8 cellular contexts compared by ENCODE assay signal in genomic region chr3:186589115-186589514, GRCh38. TPM values are rescaled to one million over a fixed set of nuclear protein-coding genes. Genes with fewer than 3 reads are reported as not detected.
DNase-seq lines count a peak whose midpoint lies in the region; ATAC-seq and TF ChIP-seq lines count a peak whose summit lies in the region.
"Had no signal": no experiment of that assay in that cellular context is flagged by ENCODE, and none has a peak within 500 bp of the region (broad histone marks: within the 10 kb centered on the region; RNA-seq: fewer than 3 reads in every experiment).

No MANE protein-coding gene starts in this region.

- H2AK5ac ChIP-seq in mesendoderm (ENCODE audit: low read length): no peak overlapping the region

- intact Hi-C loops in sigmoid colon (cut with DNase I): no loop called here

- H3K56ac ChIP-seq in mesendoderm (ENCODE audit: low read length): no peak overlapping the region

- no peak overlapping the region for H2BK120ac ChIP-seq in mesendoderm (ENCODE audit: low read depth, low read length)

- no peaks in the 10 kb centered on the region for H3K79me2 ChIP-seq in mesendoderm (ENCODE audit: control insufficient read depth, insufficient read depth, low read length)

- no peak overlapping the region for H3K9ac ChIP-seq in mesendoderm (ENCODE audit: low read length)

- no peak overlapping the region for H3K23ac ChIP-seq in mesendoderm (ENCODE audit: low read length)

- TF ChIP-seq POLR2A in sigmoid colon (IDR thresholded peaks at IDR 0.05): no peak

- H3K4me3 ChIP-seq in mesendoderm (ENCODE audit: low read length): no peak overlapping the region
- no peak overlapping the region for H3K4me3 ChIP-seq in effector memory CD4-positive, alpha-beta T cell (ENCODE audit: insufficient read depth, low read depth, low read length, poor library complexity, severe bottlenecking)
- H3K4me3 ChIP-seq in sigmoid colon: no peak overlapping the region

- H3K9me3 ChIP-seq in effector memory CD4-positive, alpha-beta T cell (ENCODE audit: control insufficient read depth, low read length): no peaks in the 10 kb centered on the region
- H3K9me3 ChIP-seq in sigmoid colon: no peaks in the 10 kb centered on the region

- H3K4me2 ChIP-seq in mesendoderm (ENCODE audit: low read length): no peak overlapping the region

- H3K4ac ChIP-seq in mesendoderm (ENCODE audit: low read depth, low read length): no peak overlapping the region

- H3K79me1 ChIP-seq in mesendoderm (ENCODE audit: low read length): no peaks in the 10 kb centered on the region

- peaks cover 9% of the 10 kb centered on the region for H3K36me3 Mint-ChIP-seq in HFFc6 (ENCODE audit: low read depth)
- H3K36me3 Mint-ChIP-seq in WTC11: peaks cover 18% of the 10 kb centered on the region

- CTCF ChIA-PET in WTC11 (lab: Charles Lee): interaction anchor here (0.6 to 1.9 kb wide), 18 partner anchors 19 to 576 kb away, joined by 3 to 21 read pairs (median 4); partner anchors contain the start of genes AHSG, DNAJB11 and RFC4

- H3K27me3 Mint-ChIP-seq in HFFc6 (ENCODE audit: insufficient read depth) (peaks cover 3% of the 10 kb centered on the region), WTC11 (ENCODE audit: low read depth) (no peaks in the 10 kb centered on the region)

- H3K4me1 ChIP-seq in mesendoderm (ENCODE audit: control insufficient read depth, low read depth, low read length) (no peaks in the 10 kb centered on the region), sigmoid colon (no peaks in the 10 kb centered on the region)
- no peaks in the 10 kb centered on the region for H3K4me1 ChIP-seq in effector memory CD4-positive, alpha-beta T cell (ENCODE audit: control insufficient read depth, insufficient read depth, low read length, poor library complexity, severe bottlenecking)

- DNase-seq in HFFc6 (no peak), WTC11 (ENCODE audit: low spot score) (no peak), mesendoderm (peak; percentile 46), sigmoid colon (no peak)
- no peak for DNase-seq in effector memory CD4-positive, alpha-beta T cell
- DNase-seq: activated T-cell treated with anti-CD3 and anti-CD28 coated beads, Interleukin-2, amount 50 U/mL, for 1 hour had no signal

- H4K8ac ChIP-seq in mesendoderm (ENCODE audit: low read depth, low read length): no peak overlapping the region

- H3K9me3 Mint-ChIP-seq in HFFc6 (no peaks in the 10 kb centered on the region), WTC11 (no peaks in the 10 kb centered on the region)

- no peaks in the 10 kb centered on the region for H3K27me3 ChIP-seq in mesendoderm (ENCODE audit: insufficient read depth, low read length, poor library complexity)
- no peaks in the 10 kb centered on the region for H3K27me3 ChIP-seq in effector memory CD4-positive, alpha-beta T cell (replicated peaks; ENCODE audit: control insufficient read depth, insufficient read depth, low read length, poor library complexity, severe bottlenecking)
- peaks cover 0 to 4% (median 0%) of the 10 kb centered on the region in 3 donors for H3K27me3 ChIP-seq in sigmoid colon

- H3K27ac ChIP-seq in mesendoderm (ENCODE audit: low read depth, low read length): no peak overlapping the region
- no peak overlapping the region for H3K27ac ChIP-seq in effector memory CD4-positive, alpha-beta T cell (ENCODE audit: insufficient read depth, low read length, poor library complexity, severe bottlenecking)
- H3K27ac ChIP-seq in sigmoid colon: no peak overlapping the region

- TF ChIP-seq EP300 in sigmoid colon (IDR thresholded peaks at IDR 0.05): no peak

- no peak overlapping the region for H4K5ac ChIP-seq in mesendoderm (ENCODE audit: low read length)

- POLR2A ChIA-PET in WTC11 (lab: Charles Lee): interaction anchor here (0.7 to 1.1 kb wide), 2 partner anchors 28 to 195 kb away, joined by 4 read pairs; no protein-coding TSS in a partner anchor

- peaks cover 3% of the 10 kb centered on the region for H3K36me3 ChIP-seq in mesendoderm (ENCODE audit: control insufficient read depth, insufficient read depth, low read length)
- H3K36me3 ChIP-seq in effector memory CD4-positive, alpha-beta T cell (ENCODE audit: control insufficient read depth, insufficient read depth, low read length): peaks cover 21% of the 10 kb centered on the region
- H3K36me3 ChIP-seq in sigmoid colon: peaks cover 0 to 22% (median 14%) of the 10 kb centered on the region in 4 donors

- no peak overlapping the region for H2BK5ac ChIP-seq in mesendoderm (ENCODE audit: low read length)

- TF ChIP-seq CTCF in HFFc6 (IDR thresholded peaks at IDR 0.05): peak; percentile 54
- no peak for TF ChIP-seq CTCF in WTC11 (IDR thresholded peaks at IDR 0.05)
- no peak for TF ChIP-seq CTCF in sigmoid colon (IDR thresholded peaks at IDR 0.05)

- H3K27ac Mint-ChIP-seq in HFFc6 (no peak overlapping the region), WTC11 (no peak overlapping the region)

- no peak overlapping the region for H2BK15ac ChIP-seq in mesendoderm (replicated peaks; ENCODE audit: low read depth)

- peaks cover 18% of the 10 kb centered on the region for H3K4me1 Mint-ChIP-seq in HFFc6 (ENCODE audit: low read depth)
- no peaks in the 10 kb centered on the region for H3K4me1 Mint-ChIP-seq in WTC11

- H3K4me3 Mint-ChIP-seq in HFFc6 (no peak overlapping the region), WTC11 (no peak overlapping the region)

- H3K18ac ChIP-seq in mesendoderm (ENCODE audit: low read length): no peak overlapping the region

- no CpG with 5 or more reads among the region's 3 CpGs for WGBS in mesendoderm (ENCODE audit: extremely low coverage, insufficient coverage, low lambda C conversion rate)
- WGBS in sigmoid colon, 2 donors: 34 to 42% methylated on average over 3 of the region's 3 CpGs

- 0 out of 2 replicates have a peak, but pooled peaks have one; percentile 30 for ATAC-seq in WTC11
- ATAC-seq in HG02840 (IDR thresholded peaks at IDR 0.05; ENCODE audit: low FRiP score, unreplicated experiment): no peak

TF ChIP-seq in WTC11, 78 proteins besides CTCF, POLR2A, EP300 and RAD21 (continues in another document):
- TF ChIP-seq SMAD3 (CRISPR knock-in tag; IDR thresholded peaks at IDR 0.05; ENCODE audit: borderline replicate concordance) (no peak), ZNF396 (CRISPR knock-in tag; IDR thresholded peaks at IDR 0.05; ENCODE audit: borderline replicate concordance) (no peak), STAT6 (CRISPR knock-in tag; conservative IDR thresholded peaks at IDR 0.05; ENCODE audit: low read depth) (no peak), PRRX2 (CRISPR knock-in tag; IDR thresholded peaks at IDR 0.05) (no peak), E2F5 (CRISPR knock-in tag; IDR thresholded peaks at IDR 0.05) (no peak)

RNA-seq across cellular contexts. Expression of gene DNAJB11, which starts 18.6 kb away (rescaled TPM):
- total RNA-seq in HFFc6 (2021; fragmentation: NEBNext Ultra II Directional; extraction: Animal tissue kit (Norgen Biotek cat#: 25700)): 10 to 100 TPM; 76.8 to 94.0 (median 84.2) TPM
- total RNA-seq in WTC11 (2021) (44.2 to 56.3 TPM (median 47.8 TPM) in 3 replicates), sigmoid colon (10 to 100 TPM; 17.2 to 33.1 (median 26.2) TPM)
- 97.6 TPM for polyA plus RNA-seq in mesendoderm (2013, experiment 1 of 2)
- 96.9 TPM for polyA plus RNA-seq in mesendoderm (2013, experiment 2 of 2)
- 10 to 100 TPM; 10.8 to 73.3 (median 19.0) TPM for polyA plus RNA-seq in sigmoid colon

RNA-seq across cellular contexts. Expression of gene TBCCD1, which starts 22.0 kb away (rescaled TPM):
- total RNA-seq in HFFc6 (2021; fragmentation: NEBNext Ultra II Directional; extraction: Animal tissue kit (Norgen Biotek cat#: 25700)): 1 to 10 TPM; 4.8 to 8.0 (median 6.0) TPM
- total RNA-seq in WTC11 (2021) (10.6 to 11.5 TPM (median 11.3 TPM) in 3 replicates), sigmoid colon (10 to 100 TPM in 3 of 4 donors, 1 to 10 TPM in 1; 9.7 to 14.3 (median 11.4) TPM)
- 6.8 TPM for polyA plus RNA-seq in mesendoderm (2013, experiment 1 of 2)
- 7.2 TPM for polyA plus RNA-seq in mesendoderm (2013, experiment 2 of 2)
- polyA plus RNA-seq in sigmoid colon: 1 to 10 TPM; 4.9 to 6.6 (median 6.3) TPM

RNA-seq across cellular contexts. Expression of gene AHSG, which starts 23.7 kb away (rescaled TPM):
- total RNA-seq in HFFc6 (2021; fragmentation: NEBNext Ultra II Directional; extraction: Animal tissue kit (Norgen Biotek cat#: 25700)): not detected
- 1.5 to 1.9 TPM (median 1.8 TPM) in 3 replicates for total RNA-seq in WTC11 (2021)
- polyA plus RNA-seq in mesendoderm (2013, experiment 1 of 2): 0.15 TPM
- 0.11 TPM for polyA plus RNA-seq in mesendoderm (2013, experiment 2 of 2)
- not detected for total RNA-seq in sigmoid colon
- under 1 TPM in 1 of 3 donors, not detected in 2; 0.04 TPM for polyA plus RNA-seq in sigmoid colon

RNA-seq across cellular contexts. Expression of gene CRYGS, which starts 44.9 kb away (rescaled TPM):
- under 1 TPM; 0.34 to 0.87 (median 0.68) TPM for total RNA-seq in HFFc6 (2021; fragmentation: NEBNext Ultra II Directional; extraction: Animal tissue kit (Norgen Biotek cat#: 25700))
- 1.7 to 2.9 TPM (median 1.9 TPM) in 3 replicates for total RNA-seq in WTC11 (2021)
- 0.28 TPM for polyA plus RNA-seq in mesendoderm (2013, experiment 1 of 2)
- 0.29 TPM for polyA plus RNA-seq in mesendoderm (2013, experiment 2 of 2)
- total RNA-seq in sigmoid colon: 1 to 10 TPM; 1.5 to 5.0 (median 3.3) TPM
- 1 to 10 TPM in 1 of 3 donors, not detected in 2; 2.7 TPM for polyA plus RNA-seq in sigmoid colon

RNA-seq across cellular contexts. Expression of gene FETUB, which starts 51.1 kb away (rescaled TPM):
- total RNA-seq in HFFc6 (2021; fragmentation: NEBNext Ultra II Directional; extraction: Animal tissue kit (Norgen Biotek cat#: 25700)): not detected
- total RNA-seq in WTC11 (2021) (not detected in 3 replicates), sigmoid colon (not detected)
- polyA plus RNA-seq in mesendoderm (2013, experiment 1 of 2): not detected
- not detected for polyA plus RNA-seq in mesendoderm (2013, experiment 2 of 2)
- polyA plus RNA-seq in sigmoid colon: under 1 TPM in 1 of 3 donors, not detected in 2; 0.46 TPM
- polyA plus RNA-seq: small intestine had no signal
